Comparison of ENCODE assay signal across 8 cellular contexts in the genomic region with DNA sequence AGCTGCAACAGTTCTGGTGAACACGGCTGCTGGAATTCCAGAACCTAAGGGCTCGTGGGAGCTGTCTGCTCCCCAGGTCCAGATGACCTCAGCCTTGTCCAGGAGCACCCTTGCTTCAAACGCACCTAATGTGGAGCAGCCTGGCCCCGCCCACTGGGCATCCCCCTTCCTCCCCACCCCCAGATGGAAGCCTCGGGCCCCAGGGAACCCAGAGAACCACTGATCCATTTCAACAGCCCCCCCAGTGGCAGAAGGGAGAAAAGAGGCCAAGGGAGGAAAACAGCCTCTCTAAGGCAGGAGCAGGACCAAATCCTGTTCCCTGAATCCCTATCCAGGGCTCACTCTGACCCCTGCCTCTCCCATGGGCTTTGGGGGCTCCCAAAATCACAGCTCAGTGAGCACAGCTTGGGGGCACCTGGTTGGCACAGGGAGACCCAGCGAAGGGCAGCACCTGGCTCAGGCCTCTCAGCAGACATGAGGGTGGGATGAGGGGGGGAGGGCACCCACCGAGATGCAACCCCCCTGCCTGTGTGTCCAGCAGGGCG. TPM values are rescaled to one million over a fixed set of nuclear protein-coding genes. Genes with fewer than 3 reads are reported as not detected.
DNase-seq lines count a peak whose midpoint lies in the region; ATAC-seq and TF ChIP-seq lines count a peak whose summit lies in the region.

No MANE protein-coding gene starts in this region.

- POLR2A ChIA-PET in Caco-2 (lab: Charles Lee), result no interaction called here
- POLR2A ChIA-PET in naive thymus-derived CD4-positive, alpha-beta T cell (lab: Charles Lee), result interaction anchor here (0.6 to 8.6 kb wide), 17 partner anchors 8 to 1417 kb away, joined by 3 to 57 read pairs (median 6); partner anchors contain the start of gene MFNG

- H3K36me3 Mint-ChIP-seq in Caco-2 (ENCODE audit: insufficient read depth, unreplicated experiment), result peaks cover 6% of the 10 kb centered on the region
- H3K36me3 Mint-ChIP-seq in naive thymus-derived CD4-positive, alpha-beta T cell, result peaks cover 3 to 39% (median 22%) of the 10 kb centered on the region in 5 donors

- H3K27me3 Mint-ChIP-seq in Caco-2 (ENCODE audit: insufficient read depth, unreplicated experiment), result peaks cover 15% of the 10 kb centered on the region
- no peaks in the 10 kb centered on the region for H3K27me3 Mint-ChIP-seq in naive thymus-derived CD4-positive, alpha-beta T cell

- H3K9me3 ChIP-seq in Caco-2, result no peaks in the 10 kb centered on the region
- no peaks in the 10 kb centered on the region for H3K9me3 ChIP-seq in Peyer's patch
- no peaks in the 10 kb centered on the region for H3K9me3 ChIP-seq in naive thymus-derived CD4-positive, alpha-beta T cell (ENCODE audit: control insufficient read depth in 2 of 3, low read length in 3 of 3)
- H3K9me3 ChIP-seq in hepatocyte (ENCODE audit: low read depth), result no peaks in the 10 kb centered on the region

- no peaks in the 10 kb centered on the region for H3K9me3 Mint-ChIP-seq in Caco-2 (ENCODE audit: unreplicated experiment)
- no peaks in the 10 kb centered on the region for H3K9me3 Mint-ChIP-seq in naive thymus-derived CD4-positive, alpha-beta T cell

- CTCF ChIA-PET in Caco-2 (lab: Charles Lee), result interaction anchor here (0.6 to 0.7 kb wide), 2 partner anchors 22 to 676 kb away, joined by 4 to 7 read pairs; no protein-coding TSS in a partner anchor
- CTCF ChIA-PET in naive thymus-derived CD4-positive, alpha-beta T cell (lab: Charles Lee), result interaction anchor here (0.9 to 2.2 kb wide), 3 partner anchors 12 to 175 kb away, joined by 3 to 7 read pairs (median 6); no protein-coding TSS in a partner anchor

- H3K27ac Mint-ChIP-seq in Caco-2 (ENCODE audit: unreplicated experiment), result no peak overlapping the region
- H3K27ac Mint-ChIP-seq in naive thymus-derived CD4-positive, alpha-beta T cell, result peak overlapping the region; percentile 90 to 99 (median 98)

- in situ Hi-C loops in astrocyte of the spinal cord (cut with HindIII; ENCODE audit: low sequenced_read_pairs), result no loop called here

- no peaks in the 10 kb centered on the region for H3K79me2 ChIP-seq in hepatocyte

- H3K4me3 ChIP-seq in Caco-2 (ENCODE audit: low read depth, low read length) (no peak overlapping the region), Peyer's patch (peak overlapping the region; percentile 49 to 57 (median 52)), astrocyte of the spinal cord (ENCODE audit: low read depth, low read length) (no peak overlapping the region), hepatocyte (no peak overlapping the region)
- peak overlapping the region; percentile 89 for H3K4me3 ChIP-seq in naive thymus-derived CD4-positive, alpha-beta T cell (ENCODE audit: low read length)

- H3K4me1 ChIP-seq in Caco-2 (no peaks in the 10 kb centered on the region), Peyer's patch (peaks cover 0 to 8% (median 0%) of the 10 kb centered on the region in 4 donors), hepatocyte (ENCODE audit: insufficient read depth) (no peaks in the 10 kb centered on the region)
- peaks cover 16 to 31% of the 10 kb centered on the region in 2 donors for H3K4me1 ChIP-seq in naive thymus-derived CD4-positive, alpha-beta T cell (ENCODE audit: control insufficient read depth in 2 of 2, insufficient read depth in 2 of 2, low read length in 2 of 2)

- H3K27ac ChIP-seq in Peyer's patch, result peak overlapping the region; percentile 69 to 86 (median 76)
- H3K27ac ChIP-seq in naive thymus-derived CD4-positive, alpha-beta T cell (ENCODE audit: low read depth, low read length), result peak overlapping the region; percentile 85
- H3K27ac ChIP-seq in hepatocyte, result no peak overlapping the region

- no peak overlapping the region for H3K4me3 Mint-ChIP-seq in Caco-2 (ENCODE audit: unreplicated experiment)
- H3K4me3 Mint-ChIP-seq in naive thymus-derived CD4-positive, alpha-beta T cell, result peak overlapping the region; percentile 90 to 98 (median 96)

- peak in 1 of 2 experiments; percentile 27 for DNase-seq in Caco-2
- DNase-seq in Peyer's patch, result peak in 2 of 3 donors; percentile 68 to 74
- DNase-seq in astrocyte of the spinal cord (ENCODE audit: low read depth, low spot score), result no peak
- DNase-seq in naive thymus-derived CD4-positive, alpha-beta T cell, result peak in 6 of 9 donors; percentile 31 to 76 (median 56)
- DNase-seq in hepatocyte (ENCODE audit: low spot score), result no peak

- ATAC-seq in naive thymus-derived CD4-positive, alpha-beta T cell, result peak; percentile 52
- no peak for ATAC-seq in GM21737 (IDR thresholded peaks at IDR 0.05; ENCODE audit: unreplicated experiment)
- ATAC-seq in HG03354 (IDR thresholded peaks at IDR 0.05; ENCODE audit: poor library complexity, severe bottlenecking, unreplicated experiment), result no peak
- no peak for ATAC-seq in GM21515 (IDR thresholded peaks at IDR 0.05; ENCODE audit: unreplicated experiment)

- no peak overlapping the region for H2AFZ ChIP-seq in hepatocyte

- no TSS peak for BruUV-seq in Caco-2 (replicated peaks; lab: Mats Ljungman, UMichigan)

- TF ChIP-seq CTCF in Caco-2 (IDR thresholded peaks at IDR 0.05; ENCODE audit: insufficient read depth in 1 of 2, low read depth in 1 of 2, low read length in 1 of 2, severe bottlenecking in 1 of 2, unreplicated experiment in 1 of 2), result peak; percentile 16
- TF ChIP-seq CTCF in Peyer's patch (IDR thresholded peaks at IDR 0.05), result peak in 2 of 6 experiments; percentile 31 to 36
- peak; percentile 30 for TF ChIP-seq CTCF in astrocyte of the spinal cord (IDR thresholded peaks at IDR 0.05; ENCODE audit: low read depth, low read length)
- TF ChIP-seq CTCF in hepatocyte (IDR thresholded peaks at IDR 0.05; ENCODE audit: poor library complexity), result no peak

- intact Hi-C loops in Caco-2 (cut with micrococcal nuclease; ENCODE audit: unreplicated experiment), result no loop called here
- intact Hi-C loops in naive thymus-derived CD4-positive, alpha-beta T cell (cut with micrococcal nuclease), result loop anchor here (1.0 to 10.0 kb wide), 2 partner anchors 16 to 391 kb away; partner anchors contain the start of gene LGALS1 (in 1 of the 2)

- no peaks in the 10 kb centered on the region for H4K20me1 ChIP-seq in hepatocyte (ENCODE audit: insufficient read depth, poor library complexity, severe bottlenecking)

- H3K27me3 ChIP-seq in Caco-2 (replicated peaks; ENCODE audit: control insufficient read depth, insufficient read depth, low read length) (no peaks in the 10 kb centered on the region), Peyer's patch (no peaks in the 10 kb centered on the region), hepatocyte (peaks cover 5% of the 10 kb centered on the region)
- no peaks in the 10 kb centered on the region for H3K27me3 ChIP-seq in naive thymus-derived CD4-positive, alpha-beta T cell (ENCODE audit: control insufficient read depth in 2 of 2, insufficient read depth in 2 of 2, low read length in 2 of 2)

- H3K4me2 ChIP-seq in hepatocyte, result no peak overlapping the region

- no peaks in the 10 kb centered on the region for H3K9me2 ChIP-seq in hepatocyte (replicated peaks; ENCODE audit: insufficient read depth)

- TF ChIP-seq POLR2A in Peyer's patch (IDR thresholded peaks at IDR 0.05), result no peak

- 74% methylated on average over 8 of the region's 8 CpGs for WGBS in hepatocyte (ENCODE audit: low lambda C conversion rate, missing lambda C conversion rate)

- H3K4me1 Mint-ChIP-seq in Caco-2 (ENCODE audit: low read depth, unreplicated experiment), result no peaks in the 10 kb centered on the region
- H3K4me1 Mint-ChIP-seq in naive thymus-derived CD4-positive, alpha-beta T cell, result peaks cover 48 to 84% (median 63%) of the 10 kb centered on the region in 7 donors

- H3K36me3 ChIP-seq in Caco-2 (ENCODE audit: control insufficient read depth, insufficient read depth, low read length) (no peaks in the 10 kb centered on the region), Peyer's patch (no peaks in the 10 kb centered on the region), hepatocyte (replicated peaks; ENCODE audit: insufficient read depth, low read depth) (no peaks in the 10 kb centered on the region)
- peaks cover 4 to 38% (median 5%) of the 10 kb centered on the region in 3 experiments for H3K36me3 ChIP-seq in naive thymus-derived CD4-positive, alpha-beta T cell (ENCODE audit: control insufficient read depth in 2 of 3, insufficient read depth in 3 of 3, low read length in 3 of 3)

RNA-seq across cellular contexts. Expression of gene CYTH4, which starts 1.2 kb away (rescaled TPM):
- total RNA-seq in Caco-2 (2022), result not detected in 2 replicates
- total RNA-seq in Peyer's patch, result 10 to 100 TPM; 13.5 to 75.9 (median 22.5) TPM
- total RNA-seq in naive thymus-derived CD4-positive, alpha-beta T cell, result 100 to 1,000 TPM; 123 to 227 (median 214) TPM
- 10 to 100 TPM; 49.5 to 71.1 TPM for polyA plus RNA-seq in naive thymus-derived CD4-positive, alpha-beta T cell
- 0.57 and 0.96 TPM in 2 replicates for total RNA-seq in hepatocyte
- 0.24 and 0.94 TPM in 2 replicates for polyA plus RNA-seq in hepatocyte

RNA-seq across cellular contexts. Expression of gene RAC2, which starts 39.4 kb away (rescaled TPM):
- 0.25 TPM in 1 of 2 replicates, not detected in the other for total RNA-seq in Caco-2 (2022)
- 100 to 1,000 TPM in 1 of 4 donors, 10 to 100 TPM in 3; 10.0 to 124 (median 20.6) TPM for total RNA-seq in Peyer's patch
- 100 to 1,000 TPM; 263 to 886 (median 301) TPM for total RNA-seq in naive thymus-derived CD4-positive, alpha-beta T cell
- polyA plus RNA-seq in naive thymus-derived CD4-positive, alpha-beta T cell, result 100 to 1,000 TPM; 838 to 852 TPM
- 4.7 and 10.5 TPM in 2 replicates for total RNA-seq in hepatocyte
- polyA plus RNA-seq in hepatocyte, result 9.9 and 11.3 TPM in 2 replicates

Comparison
In these comparisons a context has a peak if more than half of its experiments do, and no peak if none do; other contexts are left out.
1. DNase-seq: peak in Peyer's patch (2 of 3) and naive thymus-derived CD4-positive, alpha-beta T cell (6 of 9); none in astrocyte of the spinal cord (single experiment) and hepatocyte (single experiment).
2. H3K4me3 ChIP-seq: peak in Peyer's patch (4 of 4) and naive thymus-derived CD4-positive, alpha-beta T cell (single experiment); none in Caco-2 (single experiment), astrocyte of the spinal cord (single experiment) and hepatocyte (single experiment).